ENCODE assay signal across 25 cellular contexts in genomic region chr16:80912651-80913050, GRCh38.
"Had no signal": no experiment of that assay in that cellular context is flagged by ENCODE, and none has a peak within 500 bp of the region (broad histone marks: within the 10 kb centered on the region; RNA-seq: fewer than 3 reads in every experiment).

No MANE protein-coding gene starts in this region.

- H3K4me1 Mint-ChIP-seq: activated CD4-positive, alpha-beta T cell treated with anti-CD3 and anti-CD28 coated beads for 36 hours; activated naive CD4-positive, alpha-beta T cell treated with anti-CD3 and anti-CD28 coated beads, Interleukin-2, amount 10 ng/mL, durations not matched to agents 7 days and 5 days; activated naive CD8-positive, alpha-beta T cell treated with anti-CD3 and anti-CD28 coated beads, Interleukin-2, amount 10 ng/mL, durations not matched to agents 7 days and 5 days had no signal

- H3K27me3 ChIP-seq: brain microvascular endothelial cell had no signal

- H3K27ac ChIP-seq: brain microvascular endothelial cell had no signal

- DNase-seq: activated CD4-positive, alpha-beta memory T cell treated with anti-CD3 and anti-CD28 coated beads, Interleukin-2, amount 10 ng/mL, durations not matched to agents 7 days and 5 days; activated CD4-positive, alpha-beta T cell treated with anti-CD3 and anti-CD28 coated beads for 36 hours; activated CD4-positive, alpha-beta T cell treated with anti-CD3 and anti-CD28 coated beads, Interleukin-2, amount 10 ng/mL, durations not matched to agents 24 days and 14 days; activated CD4-positive, CD25-positive, alpha-beta regulatory T cell; activated CD4-positive, CD25-positive, alpha-beta regulatory T cell treated with anti-CD3 and anti-CD28 coated beads, Interleukin-2, amount 50 U/mL, for 72 hours; activated CD8-positive, alpha-beta memory T cell treated with anti-CD3 and anti-CD28 coated beads, Interleukin-2, amount 50 U/mL, for 48 hours; activated gamma-delta T cell; activated naive CD4-positive, alpha-beta T cell; activated naive CD4-positive, alpha-beta T cell treated with anti-CD3 and anti-CD28 coated beads, Interleukin-2, amount 10 ng/mL, durations not matched to agents 7 days and 5 days; activated naive CD8-positive, alpha-beta T cell treated with anti-CD3 and anti-CD28 coated beads, Interleukin-2, amount 10 ng/mL, durations not matched to agents 7 days and 5 days; activated T-cell treated with anti-CD3 and anti-CD28 coated beads for 4 hours; activated T-cell treated with anti-CD3 and anti-CD28 coated beads, Interleukin-2, amount 50 U/mL, for 24 hours; activated T-cell treated with anti-CD3 and anti-CD28 coated beads, Interleukin-2, amount 50 U/mL, for 72 hours; amniotic stem cell; brain microvascular endothelial cell; caudate nucleus; cortex of kidney; dermis blood vessel endothelial cell; effector CD4-positive, alpha-beta T cell; effector memory CD8-positive, alpha-beta T cell; foreskin fibroblast; head of caudate nucleus; T-helper 2 cell had no signal

- H3K36me3 Mint-ChIP-seq: activated naive CD4-positive, alpha-beta T cell treated with anti-CD3 and anti-CD28 coated beads, Interleukin-2, amount 10 ng/mL, durations not matched to agents 7 days and 5 days; activated naive CD4-positive, alpha-beta T cell treated with anti-CD3 and anti-CD28 coated beads, Interleukin-2, amount 50 U/mL, for 72 hours; activated naive CD8-positive, alpha-beta T cell treated with anti-CD3 and anti-CD28 coated beads, Interleukin-2, amount 10 ng/mL, durations not matched to agents 7 days and 5 days had no signal

- ATAC-seq: activated CD4-positive, alpha-beta T cell treated with anti-CD3 and anti-CD28 coated beads for 36 hours; activated naive CD4-positive, alpha-beta T cell treated with anti-CD3 and anti-CD28 coated beads, Interleukin-2, amount 50 U/mL, for 72 hours; activated T-cell treated with anti-CD3 and anti-CD28 coated beads, Interleukin-2, amount 50 U/mL, for 72 hours; effector memory CD8-positive, alpha-beta T cell; esophagus mucosa had no signal

- H3K36me3 ChIP-seq: brain microvascular endothelial cell had no signal

- H3K27ac Mint-ChIP-seq: activated CD4-positive, alpha-beta memory T cell treated with anti-CD3 and anti-CD28 coated beads, Interleukin-2, amount 10 ng/mL, durations not matched to agents 7 days and 5 days; activated CD4-positive, alpha-beta T cell treated with anti-CD3 and anti-CD28 coated beads for 36 hours; activated CD4-positive, alpha-beta T cell treated with anti-CD3 and anti-CD28 coated beads, Interleukin-2, amount 10 ng/mL, durations not matched to agents 24 days and 14 days; activated naive CD4-positive, alpha-beta T cell treated with anti-CD3 and anti-CD28 coated beads, Interleukin-2, amount 10 ng/mL, durations not matched to agents 7 days and 5 days; activated naive CD4-positive, alpha-beta T cell treated with anti-CD3 and anti-CD28 coated beads, Interleukin-2, amount 50 U/mL, for 72 hours; activated naive CD8-positive, alpha-beta T cell treated with anti-CD3 and anti-CD28 coated beads, Interleukin-2, amount 10 ng/mL, durations not matched to agents 7 days and 5 days; activated T-cell treated with anti-CD3 and anti-CD28 coated beads, Interleukin-2, amount 50 U/mL, for 24 hours; activated T-cell treated with anti-CD3 and anti-CD28 coated beads, Interleukin-2, amount 50 U/mL, for 72 hours; effector memory CD8-positive, alpha-beta T cell had no signal

- H3K9me3 Mint-ChIP-seq: activated naive CD8-positive, alpha-beta T cell treated with anti-CD3 and anti-CD28 coated beads, Interleukin-2, amount 10 ng/mL, durations not matched to agents 7 days and 5 days; effector memory CD8-positive, alpha-beta T cell had no signal

- H3K4me3 Mint-ChIP-seq: activated CD4-positive, alpha-beta memory T cell treated with anti-CD3 and anti-CD28 coated beads, Interleukin-2, amount 10 ng/mL, durations not matched to agents 7 days and 5 days; activated CD4-positive, alpha-beta T cell treated with anti-CD3 and anti-CD28 coated beads for 36 hours; activated CD4-positive, alpha-beta T cell treated with anti-CD3 and anti-CD28 coated beads, Interleukin-2, amount 10 ng/mL, durations not matched to agents 24 days and 14 days; activated naive CD4-positive, alpha-beta T cell treated with anti-CD3 and anti-CD28 coated beads, Interleukin-2, amount 10 ng/mL, durations not matched to agents 7 days and 5 days; activated naive CD8-positive, alpha-beta T cell treated with anti-CD3 and anti-CD28 coated beads, Interleukin-2, amount 10 ng/mL, durations not matched to agents 7 days and 5 days; activated T-cell treated with anti-CD3 and anti-CD28 coated beads, Interleukin-2, amount 50 U/mL, for 24 hours; activated T-cell treated with anti-CD3 and anti-CD28 coated beads, Interleukin-2, amount 50 U/mL, for 72 hours; effector memory CD8-positive, alpha-beta T cell had no signal
